In the genomic region with DNA sequence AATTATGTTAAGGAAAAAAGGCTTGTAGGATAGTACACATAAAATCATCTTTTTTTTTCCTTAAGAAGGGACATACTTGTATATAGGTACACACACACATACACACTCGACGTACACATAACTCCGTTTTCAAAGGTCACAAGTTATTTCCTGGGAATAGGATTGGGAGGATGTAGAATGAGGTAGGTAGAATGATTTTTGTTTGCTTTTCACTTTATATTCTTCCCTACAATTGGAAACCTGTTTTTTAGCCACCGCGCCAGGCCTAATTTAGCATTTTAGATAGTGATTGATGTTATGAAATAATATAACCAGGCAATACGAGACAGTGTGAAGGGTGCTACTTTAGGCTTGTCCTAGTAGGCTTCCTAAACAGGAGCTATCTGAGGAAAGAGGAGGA, we compare ENCODE assay signal across 8 cellular contexts. TPM values are rescaled to one million over a fixed set of nuclear protein-coding genes. Genes with fewer than 3 reads are reported as not detected.
DNase-seq lines count a peak whose midpoint lies in the region; ATAC-seq, FAIRE-seq and TF ChIP-seq lines count a peak whose summit lies in the region.

No MANE protein-coding gene starts in this region.

- peak overlapping the region; percentile 17 for H3K56ac ChIP-seq in H1 (replicated peaks; ENCODE audit: insufficient read length, low read depth, low read length)

- H3F3A ChIP-seq in MM.1S (ENCODE audit: insufficient read depth, low read length) = peaks cover 19% of the 10 kb centered on the region

- no peak for TF ChIP-seq RAD21 in H1 (IDR thresholded peaks at IDR 0.05 in 1 of 2, conservative IDR thresholded peaks at IDR 0.05 in 1 of 2; ENCODE audit: low read depth in 2 of 2, low read length in 2 of 2)

- no peaks in the 10 kb centered on the region for H3K9me2 ChIP-seq in MM.1S (replicated peaks; ENCODE audit: insufficient read depth, low read length)

- 83% methylated on average over 6 of the region's 6 CpGs; no CpG with 5 or more reads in 1 of the 2 experiments for WGBS in H1 (ENCODE audit: extremely low coverage in 1 of 2, insufficient coverage in 1 of 2, insufficient read length in 1 of 2, insufficient replicate concordance in 2 of 2, low coverage in 1 of 2, low lambda C conversion rate in 2 of 2, missing lambda C conversion rate in 1 of 2), 2 experiments
- WGBS in ovary, 3 donors = 85% methylated on average over 6 of the region's 6 CpGs
- WGBS in body of pancreas, 2 donors = 86 to 87% methylated on average over 6 of the region's 6 CpGs

- no peak overlapping the region for H3K4me3 ChIP-seq in CD4-positive, alpha-beta memory T cell (ENCODE audit: low read length in 2 of 2)
- H3K4me3 ChIP-seq in MM.1S (ENCODE audit: low read length) = no peak overlapping the region
- H3K4me3 ChIP-seq in H1 (ENCODE audit: extremely low read depth in 1 of 4, insufficient read depth in 2 of 4, low read depth in 3 of 4, low read length in 4 of 4) = peak overlapping the region; percentile 53 to 71 (median 60)
- no peak overlapping the region for H3K4me3 ChIP-seq in ovary
- no peak overlapping the region for H3K4me3 ChIP-seq in body of pancreas

- H3K4me2 ChIP-seq in MM.1S (ENCODE audit: low read depth, low read length) = no peak overlapping the region
- H3K4me2 ChIP-seq in H1 (ENCODE audit: insufficient read depth in 1 of 2, low read depth in 2 of 2, low read length in 2 of 2) = peak overlapping the region; percentile 80 to 85

- no peak overlapping the region for H3K27ac ChIP-seq in CD4-positive, alpha-beta memory T cell (ENCODE audit: low read depth, low read length)
- H3K27ac ChIP-seq in MM.1S (ENCODE audit: low read length) = no peak overlapping the region
- H3K27ac ChIP-seq in H1 (ENCODE audit: low read depth, low read length) = 0 out of 2 replicates have a peak overlapping the region, but pooled peaks have one; percentile 39
- H3K27ac ChIP-seq in ovary = peak overlapping the region; percentile 60 to 66
- peak overlapping the region in 2 of 4 donors; percentile 76 to 84 for H3K27ac ChIP-seq in body of pancreas

- H2AK5ac ChIP-seq in H1 (ENCODE audit: low read depth, low read length) = no peak overlapping the region

- H2BK20ac ChIP-seq in H1 (ENCODE audit: low read length) = no peak overlapping the region

- H2BK5ac ChIP-seq in H1 (ENCODE audit: low read depth, low read length) = 0 out of 2 replicates have a peak overlapping the region, but pooled peaks have one; percentile 90

- H3K79me2 ChIP-seq in MM.1S (ENCODE audit: low read length) = peaks cover 32% of the 10 kb centered on the region
- peaks cover 23 to 28% of the 10 kb centered on the region in 2 experiments for H3K79me2 ChIP-seq in H1 (ENCODE audit: control insufficient read depth in 1 of 2, insufficient read depth in 2 of 2, low read length in 2 of 2)

- peak overlapping the region; percentile 66 for H3K4ac ChIP-seq in H1 (replicated peaks; ENCODE audit: insufficient read length, low read depth, low read length)

- peak overlapping the region; percentile 36 for H4K5ac ChIP-seq in H1 (ENCODE audit: insufficient read length, low read depth, low read length)

- peak overlapping the region; percentile 75 to 87 (median 86) for H3K4me3 Mint-ChIP-seq in CD4-positive, alpha-beta memory T cell

- H2BK120ac ChIP-seq in H1 (replicated peaks; ENCODE audit: low read depth, low read length) = no peak overlapping the region

- no peak for ATAC-seq in body of pancreas
- ATAC-seq in HG03571 (IDR thresholded peaks at IDR 0.05; ENCODE audit: unreplicated experiment) = no peak

- no peak for TF ChIP-seq CTCF in MM.1S (IDR thresholded peaks at IDR 0.05; ENCODE audit: low read length)
- no peak for TF ChIP-seq CTCF in H1 (IDR thresholded peaks at IDR 0.05; ENCODE audit: control extremely low read depth in 1 of 3, insufficient read depth in 1 of 3, low read depth in 1 of 3, low read length in 3 of 3)
- TF ChIP-seq CTCF in ovary (IDR thresholded peaks at IDR 0.05) = no peak
- no peak for TF ChIP-seq CTCF in body of pancreas (IDR thresholded peaks at IDR 0.05)

- no peaks in the 10 kb centered on the region for H3K9me3 ChIP-seq in CD4-positive, alpha-beta memory T cell (ENCODE audit: control insufficient read depth in 1 of 2, low read length in 2 of 2)
- H3K9me3 ChIP-seq in MM.1S (replicated peaks; ENCODE audit: insufficient read depth, low read length) (no peaks in the 10 kb centered on the region), H1 (ENCODE audit: insufficient read depth in 2 of 2, low read depth in 1 of 2, low read length in 1 of 2) (no peaks in the 10 kb centered on the region), ovary (no peaks in the 10 kb centered on the region), body of pancreas (no peaks in the 10 kb centered on the region)

- H2AFZ ChIP-seq in MM.1S (ENCODE audit: low read length) = 0 out of 2 replicates have a peak overlapping the region, but pooled peaks have one; percentile 33
- H2AFZ ChIP-seq in H1 (ENCODE audit: low read length) = peak overlapping the region; percentile 96

- POLR2A ChIA-PET in CD4-positive, alpha-beta memory T cell (lab: Charles Lee; ENCODE audit: partially characterized antibody) = interaction anchor here (0.6 to 3.9 kb wide), 3 partner anchors 11 to 292 kb away, joined by 4 to 75 read pairs (median 14); partner anchors contain the start of genes PMM2 and TMEM186
- POLR2A ChIA-PET in H1 (lab: Charles Lee; ENCODE audit: partially characterized antibody) = interaction anchor here (0.6 to 5.6 kb wide), 7 partner anchors 11 to 459 kb away, joined by 3 to 72 read pairs (median 4); no protein-coding TSS in a partner anchor

- no peaks in the 10 kb centered on the region for H3K27me3 Mint-ChIP-seq in CD4-positive, alpha-beta memory T cell

- no peak for TF ChIP-seq EP300 in H1 (IDR thresholded peaks at IDR 0.05; ENCODE audit: borderline replicate concordance in 1 of 2, low read depth in 2 of 2, low read length in 2 of 2)
- no peak for TF ChIP-seq EP300 in ovary (IDR thresholded peaks at IDR 0.05)

- CTCF ChIA-PET in CD4-positive, alpha-beta memory T cell (lab: Charles Lee; ENCODE audit: partially characterized antibody) = interaction anchor here (1.0 to 1.3 kb wide), 2 partner anchors 55 to 80 kb away, joined by 3 read pairs; no protein-coding TSS in a partner anchor
- CTCF ChIA-PET in H1 (lab: Charles Lee; ENCODE audit: partially characterized antibody) = interaction anchor here (0.6 to 1.0 kb wide), 2 partner anchors 42 to 218 kb away, joined by 3 to 4 read pairs; no protein-coding TSS in a partner anchor

- H4K20me1 ChIP-seq in MM.1S (ENCODE audit: insufficient read depth, low read length) (peaks cover 20% of the 10 kb centered on the region), H1 (replicated peaks in 1 of 2; ENCODE audit: control insufficient read depth in 1 of 2, insufficient read depth in 2 of 2, low read length in 2 of 2) (peaks cover 8 to 9% of the 10 kb centered on the region in 2 experiments)

- no peak overlapping the region for H3K14ac ChIP-seq in H1 (ENCODE audit: insufficient read length)

- H3K23ac ChIP-seq in H1 (ENCODE audit: insufficient read length) = no peak overlapping the region

- intact Hi-C loops in CD4-positive, alpha-beta memory T cell (cut with micrococcal nuclease) = loop anchor here (2.0 to 10.0 kb wide), 4 partner anchors 38 to 1853 kb away; partner anchors contain the start of genes ATF7IP2, CLEC16A, DEXI and METTL22
- intact Hi-C loops in ovary (cut with DNase I) (loop anchor here in 2 of 4 donors (5.0 kb wide), 2 partner anchors 127 to 132 kb away; partner anchors contain the start of gene USP7 (in 1 of the 2)), body of pancreas (cut with DNase I) (no loop called here)

- no peak for TF ChIP-seq POLR2A in H1 (IDR thresholded peaks at IDR 0.05; ENCODE audit: control extremely low read depth in 1 of 2, low read depth in 2 of 2, low read length in 2 of 2)
- TF ChIP-seq POLR2A in ovary (IDR thresholded peaks at IDR 0.05) = no peak
- no peak for TF ChIP-seq POLR2A in body of pancreas (IDR thresholded peaks at IDR 0.05)

- H3K4me1 ChIP-seq in CD4-positive, alpha-beta memory T cell (ENCODE audit: insufficient read depth, low read length) = peaks cover 27% of the 10 kb centered on the region
- H3K4me1 ChIP-seq in MM.1S (ENCODE audit: low read length) (peaks cover 10% of the 10 kb centered on the region), H1 (replicated peaks in 1 of 4; ENCODE audit: control insufficient read depth in 3 of 4, insufficient read depth in 4 of 4, low read length in 3 of 4) (peaks cover 0 to 8% (median 5%) of the 10 kb centered on the region in 4 experiments; a peak in 5 of 7 replicates), ovary (ENCODE audit: insufficient read depth) (peaks cover 3% of the 10 kb centered on the region), body of pancreas (peaks cover 26% of the 10 kb centered on the region)

- H4K91ac ChIP-seq in H1 (replicated peaks; ENCODE audit: insufficient read length, low read length) = no peak overlapping the region

- H2BK15ac ChIP-seq in H1 (ENCODE audit: low read length) = no peak overlapping the region

- H4K8ac ChIP-seq in H1 (ENCODE audit: extremely low read depth, insufficient read depth, low read length) = peak overlapping the region; percentile 91; the same call in 1 of the 2 replicates

- no peak overlapping the region for H3K9ac ChIP-seq in MM.1S (ENCODE audit: low read length)
- H3K9ac ChIP-seq in H1 (replicated peaks in 1 of 4; ENCODE audit: extremely low read depth in 1 of 4, low read depth in 3 of 4, low read length in 3 of 4) = peak overlapping the region in 3 of 4 experiments; percentile 59 to 75 (median 67); a peak in 5 of 7 replicates

- peak overlapping the region; percentile 71 to 96 (median 86) for H3K27ac Mint-ChIP-seq in CD4-positive, alpha-beta memory T cell

- H2BK12ac ChIP-seq in H1 (ENCODE audit: low read depth, low read length) = peak overlapping the region; percentile 4; the same call in 1 of the 2 replicates

- FAIRE-seq in H1 (lab: Jason Lieb, UNC) = no peak

- no peak for DNase-seq in CD4-positive, alpha-beta memory T cell
- DNase-seq in MM.1S (no peak), H1 (ENCODE audit: low read depth in 1 of 2, low spot score in 2 of 2) (no peak), ovary (no peak), amniotic stem cell (lab: John Stamatoyannopoulos, UW) (no peak), body of pancreas (no peak), NCI-H526 (lab: John Stamatoyannopoulos, UW) (no peak)

- H3K36me3 ChIP-seq in CD4-positive, alpha-beta memory T cell (ENCODE audit: insufficient read depth, low read length) = peaks cover 12% of the 10 kb centered on the region
- H3K36me3 ChIP-seq in MM.1S (replicated peaks; ENCODE audit: insufficient read depth, low read length) (peaks cover 7% of the 10 kb centered on the region; the same call in 1 of the 2 replicates), H1 (ENCODE audit: control insufficient read depth in 2 of 4, insufficient read depth in 4 of 4, low read length in 3 of 4) (peaks cover 0 to 15% (median 2%) of the 10 kb centered on the region in 4 experiments; a peak in 2 of 8 replicates), ovary (no peaks in the 10 kb centered on the region), body of pancreas (replicated peaks in 1 of 2; ENCODE audit: insufficient read depth in 1 of 2, low read depth in 2 of 2) (no peaks in the 10 kb centered on the region)

- no peaks in the 10 kb centered on the region for H3K27me3 ChIP-seq in CD4-positive, alpha-beta memory T cell (ENCODE audit: insufficient read depth, low read length)
- H3K27me3 ChIP-seq in MM.1S (replicated peaks; ENCODE audit: insufficient read depth, low read length) (no peaks in the 10 kb centered on the region), H1 (replicated peaks in 1 of 4; ENCODE audit: control insufficient read depth in 3 of 4, extremely low read depth in 1 of 4, insufficient read depth in 3 of 4, low read length in 3 of 4) (no peaks in the 10 kb centered on the region), ovary (no peaks in the 10 kb centered on the region), body of pancreas (no peaks in the 10 kb centered on the region)

- H3K79me1 ChIP-seq in H1 (ENCODE audit: low read depth, low read length) = no peaks in the 10 kb centered on the region; the same call in 1 of the 2 replicates

- peak overlapping the region; percentile 88; the same call in 1 of the 2 replicates for H3K18ac ChIP-seq in H1 (ENCODE audit: extremely low read depth, low read length)

- peaks cover 0 to 6% (median 0%) of the 10 kb centered on the region in 8 donors for H3K9me3 Mint-ChIP-seq in CD4-positive, alpha-beta memory T cell

- H3K23me2 ChIP-seq in H1 (ENCODE audit: low read depth, low read length) = peaks cover 13% of the 10 kb centered on the region

- peaks cover 16 to 21% of the 10 kb centered on the region in 2 donors for H3K36me3 Mint-ChIP-seq in CD4-positive, alpha-beta memory T cell

- peaks cover 17 to 38% (median 23%) of the 10 kb centered on the region in 4 donors for H3K4me1 Mint-ChIP-seq in CD4-positive, alpha-beta memory T cell

RNA-seq across cellular contexts. Expression of gene HAPSTR1, which starts 1.8 kb away (rescaled TPM):
- total RNA-seq in CD4-positive, alpha-beta memory T cell = 10 to 100 TPM; 89.6 to 90.5 TPM
- polyA plus RNA-seq in CD4-positive, alpha-beta memory T cell = 10 to 100 TPM in 1 of 2 donors, 1 to 10 TPM in 1; 7.2 to 21.1 TPM
- 63.1 and 66.1 TPM in 2 replicates for total RNA-seq in H1 (2021; fragmentation: NEBNext Ultra II Directional; extraction: Animal tissue kit (Norgen Biotek cat#: 25700))
- polyA plus RNA-seq in H1 (2011; rRNA removed) = 11.6 and 11.9 TPM in 2 replicates
- 16.9 TPM for polyA plus RNA-seq in H1 (2011; cell fraction: cytosol; rRNA removed)
- polyA plus RNA-seq in H1 (2011; cell fraction: nucleus; rRNA removed) = 9.7 TPM
- polyA plus RNA-seq in H1 (2012, experiment 1 of 2) = 14.3 to 21.6 TPM (median 17.4 TPM) in 4 replicates
- polyA plus RNA-seq in H1 (2012, experiment 2 of 2) = 3.4 TPM
- 22.2 TPM for polyA plus RNA-seq in H1 (2013, experiment 1 of 2)
- 21.7 TPM for polyA plus RNA-seq in H1 (2013, experiment 2 of 2)
- 38.0 and 41.9 TPM in 2 replicates for polyA minus RNA-seq in H1 (2011; rRNA and poly(A)+ RNA removed)
- 29.7 TPM for polyA minus RNA-seq in H1 (2011; cell fraction: cytosol; rRNA and poly(A)+ RNA removed)
- 26.0 TPM for polyA minus RNA-seq in H1 (2011; cell fraction: nucleus; rRNA and poly(A)+ RNA removed)
- total RNA-seq in ovary = 10 to 100 TPM; 31.2 to 76.1 (median 57.5) TPM
- polyA plus RNA-seq in ovary = 10 to 100 TPM; 15.7 to 29.1 TPM
- total RNA-seq in body of pancreas = 10 to 100 TPM; 31.9 to 32.6 TPM

Comparison
In these comparisons a context has a peak if more than half of its experiments do, and no peak if none do; other contexts are left out.
1. H3K27ac ChIP-seq: peak in H1 (single experiment) and ovary (2 of 2); none in CD4-positive, alpha-beta memory T cell (single experiment) and MM.1S (single experiment).
2. H3K4me3 ChIP-seq: peak in H1 (4 of 4); none in CD4-positive, alpha-beta memory T cell (0 of 2), MM.1S (single experiment), ovary (single experiment) and body of pancreas (0 of 2).